Comparison of ENCODE assay signal across 20 cellular contexts in the genomic region with DNA sequence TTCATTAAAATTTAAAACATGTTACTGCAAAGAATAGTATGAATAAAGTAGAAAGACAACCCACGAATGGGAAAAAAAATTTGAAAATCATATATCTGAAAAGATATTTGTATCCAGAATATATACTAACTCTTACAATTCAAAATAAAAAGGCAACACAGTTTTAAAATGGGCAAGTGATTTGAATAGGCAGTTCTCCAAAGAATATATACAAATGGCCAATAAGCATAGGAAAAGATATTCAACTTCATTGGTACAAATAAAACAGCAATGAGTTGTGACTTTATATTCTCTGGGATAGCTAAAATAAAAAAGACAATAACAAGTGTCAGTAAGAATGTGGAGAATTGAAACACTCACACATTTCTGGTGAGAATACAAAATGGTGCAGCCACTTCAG. TPM values are rescaled to one million over a fixed set of nuclear protein-coding genes. Genes with fewer than 3 reads are reported as not detected.
"Had no signal": no experiment of that assay in that cellular context is flagged by ENCODE, and none has a peak within 500 bp of the region (broad histone marks: within the 10 kb centered on the region; RNA-seq: fewer than 3 reads in every experiment).

No MANE protein-coding gene starts in this region.

- H3K9me3 ChIP-seq: adrenal gland, Peyer's patch, SJSA1, SK-N-SH had no signal

- FAIRE-seq: bronchial epithelial cell had no signal

- H3K36me3 ChIP-seq: adrenal gland, Peyer's patch, SJSA1 had no signal

- H3K4me2 ChIP-seq: SK-N-SH had no signal

- H3K9ac ChIP-seq: SK-N-SH had no signal

- H3K27me3 ChIP-seq: adrenal gland, body of pancreas, Peyer's patch, SJSA1 had no signal

- H3K27ac ChIP-seq: adrenal gland, body of pancreas, Peyer's patch, SJSA1, VCaP had no signal

- DNase-seq: activated B cell treated with CpG ODN at 0.5 μM for 24 hours; activated CD4-positive, CD25-positive, alpha-beta regulatory T cell treated with anti-CD3 and anti-CD28 coated beads, Interleukin-2, amount 50 U/mL, for 72 hours; activated CD8-positive, alpha-beta memory T cell treated with anti-CD3 and anti-CD28 coated beads, Interleukin-2, amount 50 U/mL, for 4 hours; activated gamma-delta T cell treated with Interleukin-2 at 50 U/mL for 16 hours; activated T-cell treated with anti-CD3 and anti-CD28 coated beads, Interleukin-2, amount 50 U/mL, for 4 hours; cerebellar nuclear complex; NCI-H1092 treated with DMSO at 0.1 percent for 48 hours; NCI-H1930; NCI-H2081 treated with DMSO at 0.1 percent for 48 hours; NCI-H226 had no signal

- ATAC-seq: body of pancreas had no signal

- H3K9me2 ChIP-seq: SK-N-SH had no signal

- H3K4me1 ChIP-seq: adrenal gland, body of pancreas, Peyer's patch had no signal

- H3K4me3 ChIP-seq: adrenal gland, body of pancreas, Peyer's patch, SJSA1 had no signal

RNA-seq across cellular contexts. Expression of a gene that starts 41.6 kb away (rescaled TPM):
- total RNA-seq: activated B cell treated with CpG ODN at 0.5 μM for 24 hours; activated naive CD4-positive, alpha-beta T cell treated with anti-CD3 and anti-CD28 coated beads for 36 hours; activated naive CD4-positive, alpha-beta T cell treated with anti-CD3 and anti-CD28 coated beads, Interleukin-2, amount 50 U/mL, for 72 hours; activated T-cell treated with anti-CD3 and anti-CD28 coated beads, Interleukin-2, amount 50 U/mL, for 4 hours; activated T-helper 1 cell treated with anti-CD3 and anti-CD28 coated beads, Interleukin-12 subunit alpha, Interleukin-12 subunit beta, Interleukin-2, Interleukin-4 antibody, amounts not matched to agents 30 ng/mL and 10 ng/mL and 1 ng/mL, durations not matched to agents 14 hours and 24 hours and 36 hours had no signal
